Comparison of ENCODE assay signal across 8 cellular contexts in the genomic region with DNA sequence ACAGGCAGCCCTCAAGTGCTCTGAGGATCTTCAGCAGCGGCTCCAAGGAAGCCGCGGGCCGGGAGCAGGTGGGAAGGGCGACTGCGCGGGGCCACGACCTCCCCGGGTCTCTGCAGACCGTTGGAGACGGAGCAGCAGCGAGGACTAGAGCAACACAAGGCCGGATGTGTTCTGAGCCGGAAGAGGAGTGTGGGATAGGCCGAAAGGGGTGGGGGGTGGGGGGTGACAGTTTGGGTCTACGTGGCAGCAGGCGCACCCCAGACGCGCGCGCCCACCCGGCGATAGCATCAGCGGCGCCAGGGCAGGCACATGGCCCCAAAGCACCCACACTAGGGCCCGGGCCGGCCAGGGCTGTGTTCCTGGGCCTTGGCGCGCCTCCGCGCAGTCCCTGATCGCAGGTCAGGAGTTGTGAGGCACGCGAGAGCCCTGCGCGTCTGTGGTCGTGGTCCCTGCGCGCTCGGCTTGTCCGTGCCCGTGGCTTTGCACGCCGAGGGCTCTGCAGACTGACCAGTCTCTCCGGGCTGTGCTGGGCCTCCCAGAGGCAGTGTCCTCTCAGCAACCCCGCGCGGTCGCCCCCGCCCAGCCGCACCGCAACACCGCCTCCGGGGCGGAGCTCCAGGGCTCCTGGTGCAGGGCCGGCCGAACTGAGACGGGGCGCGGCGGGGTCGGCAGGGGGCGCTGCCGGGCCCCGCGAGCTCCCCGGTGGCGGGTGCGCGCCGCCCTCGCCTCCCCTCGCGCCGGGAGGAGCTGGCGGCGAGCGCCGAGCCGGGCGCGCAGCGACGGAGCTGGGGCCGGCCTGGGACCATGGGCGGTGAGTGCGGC. TPM values are rescaled to one million over a fixed set of nuclear protein-coding genes. Genes with fewer than 3 reads are reported as not detected.
DNase-seq lines count a peak whose midpoint lies in the region; TF ChIP-seq lines count a peak whose summit lies in the region.

A gene with protein sequence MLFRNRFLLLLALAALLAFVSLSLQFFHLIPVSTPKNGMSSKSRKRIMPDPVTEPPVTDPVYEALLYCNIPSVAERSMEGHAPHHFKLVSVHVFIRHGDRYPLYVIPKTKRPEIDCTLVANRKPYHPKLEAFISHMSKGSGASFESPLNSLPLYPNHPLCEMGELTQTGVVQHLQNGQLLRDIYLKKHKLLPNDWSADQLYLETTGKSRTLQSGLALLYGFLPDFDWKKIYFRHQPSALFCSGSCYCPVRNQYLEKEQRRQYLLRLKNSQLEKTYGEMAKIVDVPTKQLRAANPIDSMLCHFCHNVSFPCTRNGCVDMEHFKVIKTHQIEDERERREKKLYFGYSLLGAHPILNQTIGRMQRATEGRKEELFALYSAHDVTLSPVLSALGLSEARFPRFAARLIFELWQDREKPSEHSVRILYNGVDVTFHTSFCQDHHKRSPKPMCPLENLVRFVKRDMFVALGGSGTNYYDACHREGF (plus strand): TSS at position 725 of the 822 bp plus-strand sequence. CDS start 28,351 bp downstream, outside the sequence.

- 1 to 2% (median 1%) methylated on average over 28 to 87 of the region's 87 CpGs for WGBS in ovary, 3 donors
- 1% methylated on average over 27 to 29 of the region's 87 CpGs for WGBS in thyroid gland, 2 donors

- peak within 1 kb of the TSS; percentile 81 for H3K4me3 Mint-ChIP-seq in activated naive CD4-positive, alpha-beta T cell treated with anti-CD3 and anti-CD28 coated beads, Interleukin-2, amount 10 ng/mL, durations not matched to agents 7 days and 5 days

- H3K9me3 ChIP-seq in ovary, result no peaks in the 10 kb centered on the region
- H3K9me3 ChIP-seq in thyroid gland, result no peaks in the 10 kb centered on the region

- H3K4me1 Mint-ChIP-seq in activated naive CD4-positive, alpha-beta T cell treated with anti-CD3 and anti-CD28 coated beads, Interleukin-2, amount 10 ng/mL, durations not matched to agents 7 days and 5 days, result peaks cover 54% of the 10 kb centered on the region

- DNase-seq in GM04503 (ENCODE audit: low read depth) (peak; percentile 33), H7 (peak; percentile 98), LoVo (ENCODE audit: low spot score) (peak; percentile 87), SK-N-DZ (ENCODE audit: low spot score) (peak; percentile 91), glomerular visceral epithelial cell (ENCODE audit: extremely low spot score) (peak; percentile 90), ovary (peak; percentile 90 to 96 (median 94)), thyroid gland (peak; percentile 94 to 95)
- peak; percentile 92 for DNase-seq in activated naive CD4-positive, alpha-beta T cell treated with anti-CD3 and anti-CD28 coated beads, Interleukin-2, amount 10 ng/mL, durations not matched to agents 7 days and 5 days

- H3K4me3 ChIP-seq in H7 (ENCODE audit: insufficient read depth, low read depth, low read length) (peak within 1 kb of the TSS; percentile 84), ovary (peak within 1 kb of the TSS; percentile 54), thyroid gland (replicated peaks in 1 of 3) (peak within 1 kb of the TSS; percentile 55 to 92 (median 63))

- TF ChIP-seq EP300 in ovary (IDR thresholded peaks at IDR 0.05), result no peak

- peaks cover 13% of the 10 kb centered on the region for H3K36me3 Mint-ChIP-seq in activated naive CD4-positive, alpha-beta T cell treated with anti-CD3 and anti-CD28 coated beads, Interleukin-2, amount 10 ng/mL, durations not matched to agents 7 days and 5 days

- TF ChIP-seq POLR2A in ovary (IDR thresholded peaks at IDR 0.05), result peak; percentile 39
- TF ChIP-seq POLR2A in thyroid gland (IDR thresholded peaks at IDR 0.05), result peak in 1 of 2 donors; percentile 83

- intact Hi-C loops in ovary (cut with DNase I), result loop anchor here (5.0 to 10.0 kb wide), 6 partner anchors 53 to 233 kb away; no protein-coding TSS in a partner anchor
- intact Hi-C loops in thyroid gland (cut with DNase I), result loop anchor here (5.0 kb wide), 1 partner anchor 46 kb away; no protein-coding TSS in a partner anchor

- H3K9me3 Mint-ChIP-seq in activated naive CD4-positive, alpha-beta T cell treated with anti-CD3 and anti-CD28 coated beads, Interleukin-2, amount 10 ng/mL, durations not matched to agents 7 days and 5 days, result no peaks in the 10 kb centered on the region

- TF ChIP-seq CTCF in ovary (IDR thresholded peaks at IDR 0.05) (peak; percentile 46 to 90 (median 89)), thyroid gland (IDR thresholded peaks at IDR 0.05) (peak in 4 of 6 experiments; percentile 55 to 98 (median 96))

- peak within 1 kb of the TSS; percentile 70 to 79 for H3K27ac ChIP-seq in ovary
- H3K27ac ChIP-seq in thyroid gland, result peak within 1 kb of the TSS; percentile 61 to 85 (median 80)

- H3K27me3 ChIP-seq in H7 (ENCODE audit: control insufficient read depth, insufficient read depth, low read length) (peaks cover 4% of the 10 kb centered on the region), ovary (no peaks in the 10 kb centered on the region), thyroid gland (no peaks in the 10 kb centered on the region)

- H3K4me1 ChIP-seq in ovary (ENCODE audit: insufficient read depth), result peaks cover 6% of the 10 kb centered on the region
- H3K4me1 ChIP-seq in thyroid gland, result peaks cover 0 to 11% of the 10 kb centered on the region in 2 donors

- H3K27me3 Mint-ChIP-seq in activated naive CD4-positive, alpha-beta T cell treated with anti-CD3 and anti-CD28 coated beads, Interleukin-2, amount 10 ng/mL, durations not matched to agents 7 days and 5 days, result peaks cover 31% of the 10 kb centered on the region

- H3K36me3 ChIP-seq in H7 (replicated peaks; ENCODE audit: control insufficient read depth, insufficient read depth, low read length) (no peaks in the 10 kb centered on the region; the same call in none of the 2 replicates), ovary (no peaks in the 10 kb centered on the region), thyroid gland (no peaks in the 10 kb centered on the region)

- CTCF ChIA-PET in activated naive CD4-positive, alpha-beta T cell treated with anti-CD3 and anti-CD28 coated beads, Interleukin-2, amount 10 ng/mL, durations not matched to agents 7 days and 5 days (lab: Charles Lee), result interaction anchor here (0.7 to 6.1 kb wide), 22 partner anchors 9 to 231 kb away, joined by 3 to 78 read pairs (median 6); no protein-coding TSS in a partner anchor

- H3K27ac Mint-ChIP-seq in activated naive CD4-positive, alpha-beta T cell treated with anti-CD3 and anti-CD28 coated beads, Interleukin-2, amount 10 ng/mL, durations not matched to agents 7 days and 5 days, result peak within 1 kb of the TSS; percentile 93

RNA-seq across cellular contexts. Expression of the gene that starts here (rescaled TPM):
- 16.7 and 16.9 TPM in 2 replicates for total RNA-seq in H7 (2014; rRNA removed; shearing (Covaris generic))
- 52.2 and 74.8 TPM in 2 replicates for polyA plus RNA-seq in SK-N-DZ (2014; cell fraction: cytosol; rRNA removed)
- polyA plus RNA-seq in SK-N-DZ (2014; cell fraction: nucleus; rRNA removed), result 40.2 and 52.9 TPM in 2 replicates
- 10 to 100 TPM; 10.3 to 23.0 (median 15.7) TPM for total RNA-seq in ovary
- polyA plus RNA-seq in ovary, result 10 to 100 TPM in 1 of 2 donors, 1 to 10 TPM in 1; 6.5 to 17.5 TPM
- 10 to 100 TPM in 2 of 4 donors, 1 to 10 TPM in 2; 7.1 to 13.4 (median 10.3) TPM for total RNA-seq in thyroid gland

Comparison
In these comparisons a context has a peak if more than half of its experiments do, and no peak if none do; other contexts are left out.
1. Peak in every context shown above with its lines: DNase-seq, H3K4me3 ChIP-seq and H3K27ac ChIP-seq.
2. DNase-seq: peak in every context shown above with its lines; median percentile 98 in H7; 94 in thyroid gland; 94 in ovary; 92 in activated naive CD4-positive, alpha-beta T cell treated with anti-CD3 and anti-CD28 coated beads, Interleukin-2, amount 10 ng/mL, durations not matched to agents 7 days and 5 days; 91 in SK-N-DZ; 90 in glomerular visceral epithelial cell; 87 in LoVo; 33 in GM04503.